In genomic region chr9:136629879-136630661, GRCh38 we compare ENCODE assay signal across 7 cellular contexts. TPM values are rescaled to one million over a fixed set of nuclear protein-coding genes. Genes with fewer than 3 reads are reported as not detected.
A peak's percentile ranks its signal among the peaks of the same experiment; 100 is the strongest.
DNase-seq lines count a peak whose midpoint lies in the region; ATAC-seq and TF ChIP-seq lines count a peak whose summit lies in the region.

No MANE protein-coding gene starts in this region.

- peak overlapping the region; percentile 17 for H4K8ac ChIP-seq in neuronal stem cell (ENCODE audit: low read depth, low read length)

- H3K79me1 ChIP-seq in neuronal stem cell (ENCODE audit: low read depth, low read length) = no peaks in the 10 kb centered on the region

- H3K36me3 ChIP-seq in esophagus squamous epithelium (no peaks in the 10 kb centered on the region), neuronal stem cell (replicated peaks in 1 of 2; ENCODE audit: control insufficient read depth in 2 of 2, insufficient read depth in 2 of 2, low read length in 2 of 2) (peaks cover 0 to 3% of the 10 kb centered on the region in 2 donors), aorta (ENCODE audit: control insufficient read depth in 1 of 2, insufficient read depth in 2 of 2, low read length in 1 of 2) (no peaks in the 10 kb centered on the region)

- ATAC-seq in activated CD8-positive, alpha-beta memory T cell treated with anti-CD3 and anti-CD28 coated beads, Interleukin-2, amount 10 ng/mL, durations not matched to agents 7 days and 5 days = peak; percentile 72
- peak; percentile 53 for ATAC-seq in aorta (ENCODE audit: low FRiP score)
- ATAC-seq in HG03045 (IDR thresholded peaks at IDR 0.05; ENCODE audit: unreplicated experiment) = no peak

- peak overlapping the region; percentile 84 for H2BK12ac ChIP-seq in neuronal stem cell (ENCODE audit: low read length)

- no peaks in the 10 kb centered on the region for H3K9me3 Mint-ChIP-seq in activated CD8-positive, alpha-beta memory T cell treated with anti-CD3 and anti-CD28 coated beads, Interleukin-2, amount 10 ng/mL, durations not matched to agents 7 days and 5 days (ENCODE audit: low read depth)

- no peaks in the 10 kb centered on the region for H3K36me3 Mint-ChIP-seq in activated CD8-positive, alpha-beta memory T cell treated with anti-CD3 and anti-CD28 coated beads, Interleukin-2, amount 10 ng/mL, durations not matched to agents 7 days and 5 days

- TF ChIP-seq CTCF in GM12865 (IDR thresholded peaks at IDR 0.05; ENCODE audit: insufficient read depth, low read depth, low read length, missing control alignments) (peak; percentile 65), esophagus squamous epithelium (IDR thresholded peaks at IDR 0.05) (peak; percentile 48 to 66 (median 57))

- H3K4me1 ChIP-seq in esophagus squamous epithelium (peaks cover 18 to 61% (median 30%) of the 10 kb centered on the region in 3 donors), neuronal stem cell (ENCODE audit: control insufficient read depth in 2 of 2, insufficient read depth in 1 of 2, low read depth in 1 of 2, low read length in 2 of 2) (peaks cover 20 to 21% of the 10 kb centered on the region in 2 donors), aorta (ENCODE audit: control insufficient read depth in 1 of 2, insufficient read depth in 2 of 2, low read length in 2 of 2) (no peaks in the 10 kb centered on the region)

- H3K4me3 ChIP-seq in GM12865 (ENCODE audit: low read depth, low read length) = no peak overlapping the region
- H3K4me3 ChIP-seq in esophagus squamous epithelium = no peak overlapping the region
- no peak overlapping the region for H3K4me3 ChIP-seq in neuronal stem cell (ENCODE audit: low read length in 2 of 2)
- no peak overlapping the region for H3K4me3 ChIP-seq in aorta (ENCODE audit: low read length in 2 of 2)

- no peak overlapping the region for H3K4me2 ChIP-seq in neuronal stem cell (ENCODE audit: insufficient read depth, low read length, poor library complexity, severe bottlenecking)

- no peak for TF ChIP-seq POLR2A in esophagus squamous epithelium (IDR thresholded peaks at IDR 0.05)

- peak overlapping the region; percentile 8 for H3K23ac ChIP-seq in neuronal stem cell (ENCODE audit: low read depth, low read length, poor library complexity)

- H2BK120ac ChIP-seq in neuronal stem cell (ENCODE audit: low read depth, low read length) = no peak overlapping the region

- H2BK15ac ChIP-seq in neuronal stem cell (ENCODE audit: low read length) = peak overlapping the region; percentile 100

- intact Hi-C loops in esophagus squamous epithelium (cut with DNase I) (loop anchor here (2.0 to 5.0 kb wide), 2 partner anchors 88 to 145 kb away; no protein-coding TSS in a partner anchor), aorta (cut with DNase I) (loop anchor here (1.0 to 5.0 kb wide), 3 partner anchors 88 to 145 kb away; no protein-coding TSS in a partner anchor)

- CTCF ChIA-PET in activated CD8-positive, alpha-beta memory T cell treated with anti-CD3 and anti-CD28 coated beads, Interleukin-2, amount 10 ng/mL, durations not matched to agents 7 days and 5 days (lab: Charles Lee) = interaction anchor here (0.8 to 9.6 kb wide), 5 partner anchors 73 to 143 kb away, joined by 3 to 125 read pairs (median 3); no protein-coding TSS in a partner anchor

- 62 to 63% methylated on average over 5 to 9 of the region's 19 CpGs for WGBS in esophagus squamous epithelium, 2 donors
- no CpG with 5 or more reads among the region's 19 CpGs for WGBS in neuronal stem cell (ENCODE audit: extremely low coverage in 2 of 2, insufficient read length in 2 of 2, insufficient replicate concordance in 1 of 2), 2 donors
- 41 to 47% methylated on average over 18 to 19 of the region's 19 CpGs for WGBS in aorta, 2 donors

- peak overlapping the region; percentile 56 for H3K14ac ChIP-seq in neuronal stem cell (ENCODE audit: low read length)

- H3K9ac ChIP-seq in neuronal stem cell (ENCODE audit: low read depth, low read length, poor library complexity) = no peak overlapping the region

- H3K4me3 Mint-ChIP-seq in activated CD8-positive, alpha-beta memory T cell treated with anti-CD3 and anti-CD28 coated beads, Interleukin-2, amount 10 ng/mL, durations not matched to agents 7 days and 5 days = no peak overlapping the region

- peak overlapping the region; percentile 99 for H2AK5ac ChIP-seq in neuronal stem cell (ENCODE audit: low read depth, low read length)

- no peaks in the 10 kb centered on the region for H3K4me1 Mint-ChIP-seq in activated CD8-positive, alpha-beta memory T cell treated with anti-CD3 and anti-CD28 coated beads, Interleukin-2, amount 10 ng/mL, durations not matched to agents 7 days and 5 days

- peak overlapping the region; percentile 74 for H3K18ac ChIP-seq in neuronal stem cell (ENCODE audit: low read length)

- DNase-seq in GM12865 (ENCODE audit: low read depth) (peak; percentile 55), NCI-H2196 treated with DMSO at 0.1 percent for 48 hours (lab: John Stamatoyannopoulos, UW; ENCODE audit: unreplicated experiment) (peak; percentile 21), esophagus squamous epithelium (lab: John Stamatoyannopoulos, UW) (no peak), neuronal stem cell (ENCODE audit: low spot score) (peak; percentile 65), aorta (peak in 1 of 2 donors; percentile 71)
- peak; percentile 74 for DNase-seq in activated CD8-positive, alpha-beta memory T cell treated with anti-CD3 and anti-CD28 coated beads, Interleukin-2, amount 10 ng/mL, durations not matched to agents 7 days and 5 days

- no peaks in the 10 kb centered on the region for H3K9me3 ChIP-seq in esophagus squamous epithelium
- H3K9me3 ChIP-seq in neuronal stem cell (replicated peaks in 1 of 2; ENCODE audit: control insufficient read depth in 2 of 2, insufficient read depth in 1 of 2, low read depth in 1 of 2, low read length in 2 of 2) = peaks cover 0 to 6% of the 10 kb centered on the region in 2 donors
- no peaks in the 10 kb centered on the region for H3K9me3 ChIP-seq in aorta (ENCODE audit: control insufficient read depth, low read length)

- H3K27ac Mint-ChIP-seq in activated CD8-positive, alpha-beta memory T cell treated with anti-CD3 and anti-CD28 coated beads, Interleukin-2, amount 10 ng/mL, durations not matched to agents 7 days and 5 days = no peak overlapping the region

- peaks cover 0 to 15% (median 0%) of the 10 kb centered on the region in 4 donors for H3K27me3 ChIP-seq in esophagus squamous epithelium
- peaks cover 0 to 4% (median 0%) of the 10 kb centered on the region in 3 experiments for H3K27me3 ChIP-seq in neuronal stem cell (ENCODE audit: control insufficient read depth in 3 of 3, insufficient read depth in 3 of 3, low read depth in 1 of 3, low read length in 3 of 3)
- no peaks in the 10 kb centered on the region for H3K27me3 ChIP-seq in aorta (ENCODE audit: control insufficient read depth in 1 of 2, insufficient read depth in 2 of 2, low read length in 1 of 2)

- H3K27ac ChIP-seq in esophagus squamous epithelium = no peak overlapping the region
- no peak overlapping the region for H3K27ac ChIP-seq in neuronal stem cell (replicated peaks; ENCODE audit: low read length)
- H3K27ac ChIP-seq in aorta (ENCODE audit: low read depth in 1 of 2, low read length in 2 of 2) = no peak overlapping the region

- peaks cover 12% of the 10 kb centered on the region for H3K27me3 Mint-ChIP-seq in activated CD8-positive, alpha-beta memory T cell treated with anti-CD3 and anti-CD28 coated beads, Interleukin-2, amount 10 ng/mL, durations not matched to agents 7 days and 5 days

- H3K4ac ChIP-seq in neuronal stem cell (ENCODE audit: low read length) = peak overlapping the region; percentile 84

- H4K91ac ChIP-seq in neuronal stem cell (ENCODE audit: low read depth, low read length, poor library complexity) = peak overlapping the region; percentile 38

- H2AFZ ChIP-seq in neuronal stem cell (ENCODE audit: low read length) = peak overlapping the region; percentile 79

- H2BK5ac ChIP-seq in neuronal stem cell (ENCODE audit: low read length) = peak overlapping the region; percentile 93

RNA-seq across cellular contexts. Expression of gene EGFL7, which starts 32.6 kb away (rescaled TPM):
- 1 to 10 TPM in 1 of 2 experiments, under 1 TPM in 1; 0.29 to 1.1 TPM for total RNA-seq in activated CD8-positive, alpha-beta memory T cell treated with anti-CD3 and anti-CD28 coated beads, Interleukin-2, amount 10 ng/mL, durations not matched to agents 7 days and 5 days
- 10 to 100 TPM in 2 of 4 donors, 1 to 10 TPM in 2; 5.2 to 41.2 (median 21.2) TPM for total RNA-seq in esophagus squamous epithelium
- 33.1 TPM for polyA plus RNA-seq in neuronal stem cell (2013, experiment 1 of 2)
- polyA plus RNA-seq in neuronal stem cell (2013, experiment 2 of 2) = 32.0 TPM
- total RNA-seq in aorta = 100 to 1,000 TPM in 1 of 2 donors, 10 to 100 TPM in 1; 78.6 to 308 TPM
- 10 to 100 TPM; 13.1 to 32.0 TPM for polyA plus RNA-seq in aorta

RNA-seq across cellular contexts. Expression of gene AGPAT2, which starts 57.2 kb away (rescaled TPM):
- total RNA-seq in activated CD8-positive, alpha-beta memory T cell treated with anti-CD3 and anti-CD28 coated beads, Interleukin-2, amount 10 ng/mL, durations not matched to agents 7 days and 5 days = 10 to 100 TPM; 16.9 to 20.5 TPM
- total RNA-seq in esophagus squamous epithelium = 10 to 100 TPM; 66.2 to 80.6 (median 75.8) TPM
- polyA plus RNA-seq in neuronal stem cell (2013, experiment 1 of 2) = 3.7 TPM
- 3.5 TPM for polyA plus RNA-seq in neuronal stem cell (2013, experiment 2 of 2)
- total RNA-seq in aorta = 10 to 100 TPM; 26.9 to 31.5 TPM
- 10 to 100 TPM; 49.5 to 64.9 TPM for polyA plus RNA-seq in aorta
